In the genomic region with DNA sequence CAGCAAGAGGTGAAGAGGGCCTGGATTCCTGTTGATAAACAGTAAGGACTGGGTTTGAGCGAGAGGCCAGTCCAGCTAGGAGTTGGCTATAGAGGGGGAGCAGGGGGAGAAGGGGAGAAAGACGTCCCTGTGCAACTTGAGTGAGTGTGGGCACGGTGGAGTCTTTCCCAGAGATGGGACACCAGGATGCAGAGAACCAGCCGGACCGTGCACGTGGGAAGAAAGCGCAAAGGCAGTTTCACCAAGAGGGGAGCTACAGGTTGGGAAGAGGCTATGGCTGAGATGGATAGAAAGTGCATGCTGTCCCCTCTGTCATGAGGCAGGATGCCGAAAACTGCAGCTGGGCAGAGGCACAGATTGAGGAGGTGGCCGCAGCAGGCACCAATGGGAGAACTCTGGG, we compare ENCODE assay signal across 34 cellular contexts.
"Had no signal": no experiment of that assay in that cellular context is flagged by ENCODE, and none has a peak within 500 bp of the region (broad histone marks: within the 10 kb centered on the region; RNA-seq: fewer than 3 reads in every experiment).

No MANE protein-coding gene starts in this region.

- H3K4me3 ChIP-seq: ascending aorta, breast epithelium, cardiac muscle cell, coronary artery, esophagus muscularis mucosa, gastrocnemius medialis had no signal

- H3K36me3 Mint-ChIP-seq: activated CD8-positive, alpha-beta memory T cell treated with anti-CD3 and anti-CD28 coated beads, Interleukin-2, amount 10 ng/mL, durations not matched to agents 7 days and 5 days; activated naive CD4-positive, alpha-beta T cell treated with anti-CD3 and anti-CD28 coated beads, Interleukin-2, amount 10 ng/mL, durations not matched to agents 7 days and 5 days; activated naive CD8-positive, alpha-beta T cell treated with anti-CD3 and anti-CD28 coated beads, Interleukin-2, amount 10 ng/mL, durations not matched to agents 7 days and 5 days had no signal

- H3K36me3 ChIP-seq: ascending aorta, breast epithelium, cardiac muscle cell, esophagus muscularis mucosa, gastrocnemius medialis, WERI-Rb-1 had no signal

- DNase-seq: activated B cell treated with CpG ODN at 0.5 μM for 24 hours; activated CD4-positive, alpha-beta T cell treated with anti-CD3 and anti-CD28 coated beads for 48 hours; activated CD4-positive, alpha-beta T cell treated with anti-CD3 and anti-CD28 coated beads, Interleukin-2, amount 50 U/mL, for 1 hour; activated CD4-positive, alpha-beta T cell treated with anti-CD3 and anti-CD28 coated beads, Interleukin-2, amount 50 U/mL, for 48 hours; activated CD8-positive, alpha-beta memory T cell treated with anti-CD3 and anti-CD28 coated beads, Interleukin-2, amount 10 ng/mL, durations not matched to agents 7 days and 5 days; activated CD8-positive, alpha-beta memory T cell treated with anti-CD3 and anti-CD28 coated beads, Interleukin-2, amount 50 U/mL, for 4 hours; activated CD8-positive, alpha-beta T cell treated with anti-CD3 and anti-CD28 coated beads, Interleukin-2, amount 10 ng/mL, durations not matched to agents 7 days and 5 days; activated gamma-delta T cell; activated naive CD4-positive, alpha-beta T cell; activated naive CD4-positive, alpha-beta T cell treated with anti-CD3 and anti-CD28 coated beads, Interleukin-2, amount 10 ng/mL, durations not matched to agents 7 days and 5 days; activated naive CD8-positive, alpha-beta T cell treated with anti-CD3 and anti-CD28 coated beads, Interleukin-2, amount 10 ng/mL, durations not matched to agents 7 days and 5 days; activated T-cell treated with anti-CD3 and anti-CD28 coated beads, Interleukin-2, amount 50 U/mL, for 1 hour; activated T-cell treated with anti-CD3 and anti-CD28 coated beads, Interleukin-2, amount 50 U/mL, for 72 hours; effector CD4-positive, alpha-beta T cell; effector memory CD8-positive, alpha-beta T cell; erythroblast; foreskin keratinocyte; gastrocnemius medialis; glutamatergic neuron; T-helper 1 cell; T-helper 17 cell; T1000; WERI-Rb-1 had no signal

- H3K9me3 ChIP-seq: ascending aorta had no signal

- H3K9me3 Mint-ChIP-seq: activated naive CD4-positive, alpha-beta T cell treated with anti-CD3 and anti-CD28 coated beads, Interleukin-2, amount 10 ng/mL, durations not matched to agents 7 days and 5 days; central memory CD8-positive, alpha-beta T cell had no signal

- ATAC-seq: activated CD4-positive, CD25-positive, alpha-beta regulatory T cell treated with anti-CD3 and anti-CD28 coated beads, Interleukin-2, amount 50 U/mL, for 24 hours; activated CD8-positive, alpha-beta memory T cell treated with anti-CD3 and anti-CD28 coated beads, Interleukin-2, amount 10 ng/mL, durations not matched to agents 7 days and 5 days; activated CD8-positive, alpha-beta T cell treated with anti-CD3 and anti-CD28 coated beads, Interleukin-2, amount 10 ng/mL, durations not matched to agents 7 days and 5 days; activated naive CD4-positive, alpha-beta T cell treated with anti-CD3 and anti-CD28 coated beads, Interleukin-2, amount 50 U/mL, for 72 hours; activated T-cell treated with anti-CD3 and anti-CD28 coated beads, Interleukin-2, amount 50 U/mL, for 72 hours; effector memory CD8-positive, alpha-beta T cell; foreskin keratinocyte; gastrocnemius medialis; T-helper 17 cell had no signal

- H3K27me3 ChIP-seq: ascending aorta, breast epithelium, esophagus muscularis mucosa, gastrocnemius medialis had no signal

- H3K4me3 Mint-ChIP-seq: activated B cell treated with CpG ODN at 0.5 μM for 24 hours; activated CD8-positive, alpha-beta memory T cell treated with anti-CD3 and anti-CD28 coated beads, Interleukin-2, amount 10 ng/mL, durations not matched to agents 7 days and 5 days; activated CD8-positive, alpha-beta T cell treated with anti-CD3 and anti-CD28 coated beads, Interleukin-2, amount 10 ng/mL, durations not matched to agents 7 days and 5 days; activated naive CD4-positive, alpha-beta T cell treated with anti-CD3 and anti-CD28 coated beads, Interleukin-2, amount 10 ng/mL, durations not matched to agents 7 days and 5 days; activated naive CD8-positive, alpha-beta T cell treated with anti-CD3 and anti-CD28 coated beads, Interleukin-2, amount 10 ng/mL, durations not matched to agents 7 days and 5 days; activated T-cell treated with anti-CD3 and anti-CD28 coated beads, Interleukin-2, amount 50 U/mL, for 72 hours; brain; central memory CD8-positive, alpha-beta T cell; dendritic cell treated with granulocyte-macrophage colony-stimulating factor and Interleukin-4, amounts not matched to agents 40 ng/mL and 50 ng/mL, for 4 days; effector memory CD8-positive, alpha-beta T cell; T-helper 17 cell; T-helper 2 cell treated with Interferon-gamma antibody and Interleukin-4, amounts not matched to agents 5 μg/mL and 100 μg/mL, for 36 hours had no signal

- H3K27ac ChIP-seq: ascending aorta, breast epithelium, cardiac muscle cell, coronary artery, esophagus muscularis mucosa, foreskin keratinocyte, gastrocnemius medialis, WERI-Rb-1 had no signal

- H3K4me1 Mint-ChIP-seq: activated CD8-positive, alpha-beta memory T cell treated with anti-CD3 and anti-CD28 coated beads, Interleukin-2, amount 10 ng/mL, durations not matched to agents 7 days and 5 days; activated naive CD4-positive, alpha-beta T cell treated with anti-CD3 and anti-CD28 coated beads, Interleukin-2, amount 10 ng/mL, durations not matched to agents 7 days and 5 days; activated naive CD8-positive, alpha-beta T cell treated with anti-CD3 and anti-CD28 coated beads, Interleukin-2, amount 10 ng/mL, durations not matched to agents 7 days and 5 days had no signal

- H3K27ac Mint-ChIP-seq: activated B cell treated with CpG ODN at 0.5 μM for 24 hours; activated CD8-positive, alpha-beta memory T cell treated with anti-CD3 and anti-CD28 coated beads, Interleukin-2, amount 10 ng/mL, durations not matched to agents 7 days and 5 days; activated CD8-positive, alpha-beta T cell treated with anti-CD3 and anti-CD28 coated beads, Interleukin-2, amount 10 ng/mL, durations not matched to agents 7 days and 5 days; activated naive CD4-positive, alpha-beta T cell treated with anti-CD3 and anti-CD28 coated beads, Interleukin-2, amount 10 ng/mL, durations not matched to agents 7 days and 5 days; activated naive CD4-positive, alpha-beta T cell treated with anti-CD3 and anti-CD28 coated beads, Interleukin-2, amount 50 U/mL, for 72 hours; activated naive CD8-positive, alpha-beta T cell treated with anti-CD3 and anti-CD28 coated beads, Interleukin-2, amount 10 ng/mL, durations not matched to agents 7 days and 5 days; activated T-cell treated with anti-CD3 and anti-CD28 coated beads, Interleukin-2, amount 50 U/mL, for 72 hours; dendritic cell treated with granulocyte-macrophage colony-stimulating factor and Interleukin-4, amounts not matched to agents 40 ng/mL and 50 ng/mL, for 4 days; effector memory CD8-positive, alpha-beta T cell; T-helper 17 cell; T-helper 2 cell treated with Interferon-gamma antibody and Interleukin-4, amounts not matched to agents 5 μg/mL and 100 μg/mL, for 36 hours had no signal
